Comparison of ENCODE assay signal across 8 cellular contexts in the genomic region with DNA sequence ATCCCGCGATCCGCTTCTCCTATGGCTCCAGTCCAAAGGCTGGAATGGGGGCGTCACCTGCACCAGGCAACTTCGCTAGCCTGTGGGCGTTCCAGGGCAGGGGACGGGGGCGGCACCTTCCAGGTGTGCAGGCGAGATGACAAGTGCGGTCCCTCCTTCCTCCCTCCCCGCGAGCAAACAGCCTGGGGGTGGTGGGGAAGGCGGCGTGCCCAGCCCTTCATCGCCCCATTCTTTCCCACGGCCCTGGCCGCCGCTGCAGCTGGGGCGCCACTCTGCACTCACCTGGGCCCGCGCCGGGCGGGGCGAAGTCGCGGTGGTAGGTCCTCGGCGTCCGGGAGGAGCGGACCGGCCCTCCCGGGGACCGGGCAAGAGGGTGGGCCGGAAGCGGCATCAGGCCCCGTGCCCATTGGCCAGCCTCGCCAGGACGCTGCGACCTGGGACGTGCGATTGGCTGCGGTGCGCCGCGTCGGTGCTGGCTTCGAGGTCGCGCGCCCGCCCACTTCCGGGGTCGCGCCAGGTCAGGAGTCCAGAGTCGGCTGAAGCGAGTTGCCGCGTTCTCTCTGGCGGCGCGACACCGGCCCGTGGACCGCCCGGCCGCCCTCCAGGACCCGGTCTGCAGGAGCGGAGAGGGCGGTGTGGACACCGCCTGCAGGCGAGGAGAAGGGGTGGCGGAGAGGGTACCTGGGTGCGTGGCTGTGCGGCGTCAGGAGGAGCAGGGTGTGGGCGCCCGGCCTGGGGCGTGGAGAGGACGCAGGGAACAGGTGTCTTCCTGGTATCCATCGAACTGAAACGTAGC. TPM values are rescaled to one million over a fixed set of nuclear protein-coding genes. Genes with fewer than 3 reads are reported as not detected.
DNase-seq lines count a peak whose midpoint lies in the region; ATAC-seq and TF ChIP-seq lines count a peak whose summit lies in the region.

A gene with protein sequence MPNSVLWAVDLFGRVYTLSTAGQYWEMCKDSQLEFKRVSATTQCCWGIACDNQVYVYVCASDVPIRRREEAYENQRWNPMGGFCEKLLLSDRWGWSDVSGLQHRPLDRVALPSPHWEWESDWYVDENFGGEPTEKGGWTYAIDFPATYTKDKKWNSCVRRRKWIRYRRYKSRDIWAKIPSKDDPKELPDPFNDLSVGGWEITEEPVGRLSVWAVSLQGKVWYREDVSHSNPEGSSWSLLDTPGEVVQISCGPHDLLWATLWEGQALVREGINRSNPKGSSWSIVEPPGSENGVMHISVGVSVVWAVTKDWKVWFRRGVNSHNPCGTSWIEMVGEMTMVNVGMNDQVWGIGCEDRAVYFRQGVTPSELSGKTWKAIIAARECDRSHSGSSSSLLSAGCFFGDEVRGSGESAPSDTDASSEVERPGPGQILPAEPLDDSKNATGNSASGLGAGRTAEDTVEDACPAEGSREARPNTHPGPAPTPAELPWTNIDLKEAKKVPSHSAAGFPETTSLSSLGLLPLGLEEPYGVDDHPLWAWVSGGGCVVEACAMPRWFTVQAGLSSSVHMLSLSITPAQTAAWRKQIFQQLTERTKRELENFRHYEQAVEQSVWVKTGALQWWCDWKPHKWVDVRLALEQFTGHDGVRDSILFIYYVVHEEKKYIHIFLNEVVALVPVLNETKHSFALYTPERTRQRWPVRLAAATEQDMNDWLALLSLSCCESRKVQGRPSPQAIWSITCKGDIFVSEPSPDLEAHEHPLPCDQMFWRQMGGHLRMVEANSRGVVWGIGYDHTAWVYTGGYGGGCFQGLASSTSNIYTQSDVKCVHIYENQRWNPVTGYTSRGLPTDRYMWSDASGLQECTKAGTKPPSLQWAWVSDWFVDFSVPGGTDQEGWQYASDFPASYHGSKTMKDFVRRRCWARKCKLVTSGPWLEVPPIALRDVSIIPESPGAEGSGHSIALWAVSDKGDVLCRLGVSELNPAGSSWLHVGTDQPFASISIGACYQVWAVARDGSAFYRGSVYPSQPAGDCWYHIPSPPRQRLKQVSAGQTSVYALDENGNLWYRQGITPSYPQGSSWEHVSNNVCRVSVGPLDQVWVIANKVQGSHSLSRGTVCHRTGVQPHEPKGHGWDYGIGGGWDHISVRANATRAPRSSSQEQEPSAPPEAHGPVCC (minus strand): TSS at position 389 of the 796 bp plus-strand sequence. CDS start 6,086 bp downstream, outside the sequence.

- CTCF ChIA-PET in RWPE1 (lab: Yijun Ruan, JAX): no interaction called here

- H3K27ac Mint-ChIP-seq in activated T-helper 17 cell treated with anti-CD3 and anti-CD28 coated beads, Interleukin-2, amount 50 U/mL, for 72 hours: peak within 1 kb of the TSS; percentile 94
- H3K27ac Mint-ChIP-seq in natural killer cell treated with Interleukin-12 subunit alpha and Interleukin-12 subunit beta and Interleukin-15 and Interleukin-18, amount 100 ng/mL, for 72 hours: peak within 1 kb of the TSS; percentile 86 to 92

- peak within 1 kb of the TSS; percentile 70 for H3K27ac ChIP-seq in RWPE1

- POLR2A ChIA-PET in RWPE1 (lab: Yijun Ruan, JAX; ENCODE audit: low non-redundant PET): no interaction called here

- peaks cover 36% of the 10 kb centered on the region for H3K36me3 Mint-ChIP-seq in activated T-helper 17 cell treated with anti-CD3 and anti-CD28 coated beads, Interleukin-2, amount 50 U/mL, for 72 hours (ENCODE audit: low read depth)
- no peaks in the 10 kb centered on the region for H3K36me3 Mint-ChIP-seq in natural killer cell treated with Interleukin-12 subunit alpha and Interleukin-12 subunit beta and Interleukin-15 and Interleukin-18, amount 100 ng/mL, for 72 hours

- H3K9me3 Mint-ChIP-seq in activated T-helper 17 cell treated with anti-CD3 and anti-CD28 coated beads, Interleukin-2, amount 50 U/mL, for 72 hours: no peaks in the 10 kb centered on the region
- no peaks in the 10 kb centered on the region for H3K9me3 Mint-ChIP-seq in natural killer cell treated with Interleukin-12 subunit alpha and Interleukin-12 subunit beta and Interleukin-15 and Interleukin-18, amount 100 ng/mL, for 72 hours

- peaks cover 29% of the 10 kb centered on the region for H3K4me1 Mint-ChIP-seq in activated T-helper 17 cell treated with anti-CD3 and anti-CD28 coated beads, Interleukin-2, amount 50 U/mL, for 72 hours
- peaks cover 38 to 40% of the 10 kb centered on the region in 2 donors for H3K4me1 Mint-ChIP-seq in natural killer cell treated with Interleukin-12 subunit alpha and Interleukin-12 subunit beta and Interleukin-15 and Interleukin-18, amount 100 ng/mL, for 72 hours (ENCODE audit: low read depth in 2 of 2)

- peak; percentile 97 for ATAC-seq in activated T-helper 17 cell treated with anti-CD3 and anti-CD28 coated beads, Interleukin-2, amount 50 U/mL, for 72 hours (replicated peaks)
- peak; percentile 99 to 100 for ATAC-seq in natural killer cell treated with Interleukin-12 subunit alpha and Interleukin-12 subunit beta and Interleukin-15 and Interleukin-18, amount 100 ng/mL, for 72 hours
- ATAC-seq in stimulated activated naive CD8-positive, alpha-beta T cell treated with anti-CD3 and anti-CD28 coated beads, Interleukin-15, Interleukin-2, amounts not matched to agents 100 U/mL and 50 U/mL, for 24 hours: peak; percentile 98

- DNase-seq in EH (ENCODE audit: low read depth) (peak; percentile 91), H4 (ENCODE audit: low spot score) (peak; percentile 95), LNCaP clone FGC (ENCODE audit: low read depth) (peak; percentile 90), RWPE1 (ENCODE audit: low spot score) (peak; percentile 98), fibroblast of pulmonary artery (ENCODE audit: low read depth) (peak; percentile 91)
- peak; percentile 96 for DNase-seq in natural killer cell treated with Interleukin-12 subunit alpha and Interleukin-12 subunit beta and Interleukin-15 and Interleukin-18, amount 100 ng/mL, for 72 hours (ENCODE audit: low spot score)
- peak; percentile 91 for DNase-seq in stimulated activated naive CD8-positive, alpha-beta T cell treated with anti-CD3 and anti-CD28 coated beads, Interleukin-15, Interleukin-2, amounts not matched to agents 100 U/mL and 50 U/mL, for 24 hours

- H3K4me3 ChIP-seq in LNCaP clone FGC (ENCODE audit: low read depth, low read length) (peak within 1 kb of the TSS; percentile 75), fibroblast of pulmonary artery (replicated peaks; ENCODE audit: low read depth, low read length) (peak within 1 kb of the TSS; percentile 90)

- H3K27me3 Mint-ChIP-seq in activated T-helper 17 cell treated with anti-CD3 and anti-CD28 coated beads, Interleukin-2, amount 50 U/mL, for 72 hours: no peaks in the 10 kb centered on the region
- no peaks in the 10 kb centered on the region for H3K27me3 Mint-ChIP-seq in natural killer cell treated with Interleukin-12 subunit alpha and Interleukin-12 subunit beta and Interleukin-15 and Interleukin-18, amount 100 ng/mL, for 72 hours

- TF ChIP-seq CTCF in LNCaP clone FGC (IDR thresholded peaks at IDR 0.05; ENCODE audit: control insufficient read depth, extremely low read depth, insufficient read depth): no peak
- TF ChIP-seq CTCF in RWPE1 (conservative IDR thresholded peaks at IDR 0.05; ENCODE audit: low read depth): no peak
- no peak for TF ChIP-seq CTCF in fibroblast of pulmonary artery (IDR thresholded peaks at IDR 0.05; ENCODE audit: low read length, missing control alignments)

- peak within 1 kb of the TSS; percentile 94 for H3K4me3 Mint-ChIP-seq in activated T-helper 17 cell treated with anti-CD3 and anti-CD28 coated beads, Interleukin-2, amount 50 U/mL, for 72 hours
- H3K4me3 Mint-ChIP-seq in natural killer cell treated with Interleukin-12 subunit alpha and Interleukin-12 subunit beta and Interleukin-15 and Interleukin-18, amount 100 ng/mL, for 72 hours: peak within 1 kb of the TSS; percentile 88

RNA-seq across cellular contexts. Expression of the gene that starts here (rescaled TPM):
- total RNA-seq in H4 (2014; rRNA removed; shearing (Covaris generic)): 10.8 and 24.5 TPM in 2 replicates
- 10 to 100 TPM; 29.0 to 37.1 TPM for total RNA-seq in activated T-helper 17 cell treated with anti-CD3 and anti-CD28 coated beads, Interleukin-2, amount 50 U/mL, for 72 hours
- total RNA-seq in natural killer cell treated with Interleukin-12 subunit alpha and Interleukin-12 subunit beta and Interleukin-15 and Interleukin-18, amount 100 ng/mL, for 72 hours: 10 to 100 TPM; 42.1 to 68.6 TPM

Comparison
In these comparisons a context has a peak if more than half of its experiments do, and no peak if none do; other contexts are left out.
1. Peak in every context shown above with its lines: DNase-seq, ATAC-seq, H3K4me3 ChIP-seq and H3K27ac ChIP-seq.